1 cellular context compared by ENCODE assay signal in genomic region chr12:47082283-47082962, GRCh38.
TF ChIP-seq lines count a peak whose summit lies in the region.

No MANE protein-coding gene starts in this region.

TF ChIP-seq in IMR-90, 13 proteins besides CTCF, POLR2A, EP300 and RAD21:
- no peak for TF ChIP-seq MXI1 (IDR thresholded peaks at IDR 0.05; ENCODE audit: borderline replicate concordance, low read depth, low read length)
- no peak for TF ChIP-seq CHD1 (IDR thresholded peaks at IDR 0.05; ENCODE audit: low read depth, low read length)
- 0 out of 2 replicates have a peak, but pooled peaks have one; percentile 5 for TF ChIP-seq SMC3 (IDR thresholded peaks at IDR 0.05; ENCODE audit: low read depth, low read length)
TF ChIP-seq in IMR-90: peak in this region for 1.
